ENCODE assay signal across 8 cellular contexts in genomic region chr1:143884532-143884931, GRCh38.
DNase-seq lines count a peak whose midpoint lies in the region; ATAC-seq and TF ChIP-seq lines count a peak whose summit lies in the region.
"Not testable (repeated sequence)": the region's sequence is repeated elsewhere in the genome, so short reads cannot be mapped to it uniquely, and the experiment has no call there.

No MANE protein-coding gene starts in this region.

- ATAC-seq in GM18498 (IDR thresholded peaks at IDR 0.05; ENCODE audit: unreplicated experiment) (peak; percentile 91), GM21717 (IDR thresholded peaks at IDR 0.05; ENCODE audit: unreplicated experiment) (peak; percentile 83), HG03196 (IDR thresholded peaks at IDR 0.05; ENCODE audit: unreplicated experiment) (peak; percentile 78)
- ATAC-seq in stimulated activated naive B cell treated with anti-CD40 and anti-IgM and Interleukin-4, amounts not matched to agents 10 μg/mL and 1 μg/mL and 100 μg/mL, for 72 hours (replicated peaks) = peak; percentile 86 to 88

- not testable (repeated sequence) for H4K20me1 ChIP-seq in osteoblast (ENCODE audit: insufficient read depth, low read length)

- not testable (repeated sequence) for H2AFZ ChIP-seq in osteoblast (ENCODE audit: low read length)

- not testable (repeated sequence) for H3K36me3 Mint-ChIP-seq in glutamatergic neuron (ENCODE audit: unreplicated experiment); stimulated activated naive B cell treated with anti-CD40 and anti-IgM and Interleukin-4, amounts not matched to agents 10 μg/mL and 1 μg/mL and 100 μg/mL, for 72 hours

- H3K4me2 ChIP-seq in osteoblast (ENCODE audit: insufficient read depth, low read length) = not testable (repeated sequence)

- H3K27ac Mint-ChIP-seq in glutamatergic neuron (ENCODE audit: unreplicated experiment); stimulated activated naive B cell treated with anti-CD40 and anti-IgM and Interleukin-4, amounts not matched to agents 10 μg/mL and 1 μg/mL and 100 μg/mL, for 72 hours: not testable (repeated sequence)

- peak; percentile 31 for DNase-seq in T-helper 9 cell
- DNase-seq in activated naive CD4-positive, alpha-beta T cell treated with Interleukin-2 at 50 U/mL for 16 hours = peak; percentile 60
- DNase-seq in glutamatergic neuron = peak; percentile 32
- not testable (repeated sequence) for DNase-seq in osteoblast (ENCODE audit: insufficient read length, low spot score, missing footprints)
- DNase-seq in stimulated activated naive B cell treated with anti-CD40 and anti-IgM and Interleukin-4, amounts not matched to agents 10 μg/mL and 1 μg/mL and 100 μg/mL, for 72 hours = peak; percentile 39

- not testable (repeated sequence) for H3K4me1 Mint-ChIP-seq in glutamatergic neuron (ENCODE audit: low read depth, unreplicated experiment); stimulated activated naive B cell treated with anti-CD40 and anti-IgM and Interleukin-4, amounts not matched to agents 10 μg/mL and 1 μg/mL and 100 μg/mL, for 72 hours

- not testable (repeated sequence) for H3K4me3 ChIP-seq in osteoblast (ENCODE audit: insufficient read depth, low read length)

- H3K4me3 Mint-ChIP-seq in glutamatergic neuron (ENCODE audit: unreplicated experiment) = peak overlapping the region; percentile 57
- H3K4me3 Mint-ChIP-seq in stimulated activated naive B cell treated with anti-CD40 and anti-IgM and Interleukin-4, amounts not matched to agents 10 μg/mL and 1 μg/mL and 100 μg/mL, for 72 hours = peak overlapping the region; percentile 41 to 72

- H3K9me3 ChIP-seq in osteoblast (ENCODE audit: low read depth, low read length) = not testable (repeated sequence)

- H3K79me2 ChIP-seq in osteoblast (ENCODE audit: insufficient read depth, low read length) = not testable (repeated sequence)

- not testable (repeated sequence) for H3K36me3 ChIP-seq in osteoblast (ENCODE audit: insufficient read depth, low read length)

- H3K27me3 ChIP-seq in osteoblast (ENCODE audit: insufficient read depth, low read length) = not testable (repeated sequence)

- H3K27ac ChIP-seq in osteoblast (ENCODE audit: low read depth, low read length) = not testable (repeated sequence)

- not testable (repeated sequence) for H3K4me1 ChIP-seq in osteoblast (ENCODE audit: insufficient read depth, low read length)

- not testable (repeated sequence) for H3K27me3 Mint-ChIP-seq in glutamatergic neuron (ENCODE audit: unreplicated experiment); stimulated activated naive B cell treated with anti-CD40 and anti-IgM and Interleukin-4, amounts not matched to agents 10 μg/mL and 1 μg/mL and 100 μg/mL, for 72 hours

- H3K9me3 Mint-ChIP-seq in glutamatergic neuron (ENCODE audit: unreplicated experiment); stimulated activated naive B cell treated with anti-CD40 and anti-IgM and Interleukin-4, amounts not matched to agents 10 μg/mL and 1 μg/mL and 100 μg/mL, for 72 hours: not testable (repeated sequence)

- TF ChIP-seq CTCF in glutamatergic neuron (IDR thresholded peaks at IDR 0.05; ENCODE audit: partially characterized antibody, unreplicated experiment) (peak; percentile 46), osteoblast (IDR thresholded peaks at IDR 0.05; ENCODE audit: extremely low read depth, low read depth, low read length) (peak; percentile 7)
